ENCODE assay signal across 24 cellular contexts in genomic region chr18:76056467-76057194, GRCh38.
DNase-seq lines count a peak whose midpoint lies in the region; ATAC-seq, FAIRE-seq and TF ChIP-seq lines count a peak whose summit lies in the region.
"Had no signal": no experiment of that assay in that cellular context is flagged by ENCODE, and none has a peak within 500 bp of the region (broad histone marks: within the 10 kb centered on the region; RNA-seq: fewer than 3 reads in every experiment).

No MANE protein-coding gene starts in this region.

- H3K9me3 ChIP-seq in pancreas, result no peaks in the 10 kb centered on the region
- no peaks in the 10 kb centered on the region for H3K9me3 ChIP-seq in upper lobe of right lung
- H3K9me3 ChIP-seq: ascending aorta had no signal

- H3K27ac ChIP-seq in pancreas, result no peak overlapping the region
- no peak overlapping the region for H3K27ac ChIP-seq in upper lobe of right lung
- H3K27ac ChIP-seq: ascending aorta, C4-2B had no signal

- FAIRE-seq in endometrium (lab: Jason Lieb, UNC), result peak; percentile 99
- no peak for FAIRE-seq in pancreas (lab: Jason Lieb, UNC)
- FAIRE-seq: GM12878, small intestine had no signal

- no peak overlapping the region for H3K27ac Mint-ChIP-seq in activated CD8-positive, alpha-beta memory T cell treated with anti-CD3 and anti-CD28 coated beads, Interleukin-2, amount 10 ng/mL, durations not matched to agents 7 days and 5 days
- H3K27ac Mint-ChIP-seq: activated naive CD4-positive, alpha-beta T cell treated with anti-CD3 and anti-CD28 coated beads for 36 hours; dendritic cell treated with granulocyte-macrophage colony-stimulating factor and Interleukin-4, amounts not matched to agents 40 ng/mL and 50 ng/mL, for 4 days; nephron progenitor cell; progenitor cell of endocrine pancreas had no signal

- no peaks in the 10 kb centered on the region for H3K27me3 ChIP-seq in pancreas
- H3K27me3 ChIP-seq in upper lobe of right lung, result no peaks in the 10 kb centered on the region
- H3K27me3 ChIP-seq: ascending aorta had no signal

- H3K36me3 Mint-ChIP-seq in activated CD8-positive, alpha-beta memory T cell treated with anti-CD3 and anti-CD28 coated beads, Interleukin-2, amount 10 ng/mL, durations not matched to agents 7 days and 5 days, result no peaks in the 10 kb centered on the region

- intact Hi-C loops in left ventricle myocardium superior (cut with micrococcal nuclease) (no loop called here), pancreas (cut with DNase I) (no loop called here), upper lobe of right lung (cut with DNase I) (no loop called here)

- no peaks in the 10 kb centered on the region for H3K36me3 ChIP-seq in pancreas
- no peaks in the 10 kb centered on the region for H3K36me3 ChIP-seq in upper lobe of right lung
- H3K36me3 ChIP-seq: ascending aorta had no signal

- DNase-seq in left ventricle myocardium superior (peak; percentile 71), pancreas (peak in 1 of 6 donors; percentile 3), upper lobe of right lung (no peak), AG08396 (ENCODE audit: low spot score) (no peak)
- no peak for DNase-seq in activated CD8-positive, alpha-beta memory T cell treated with anti-CD3 and anti-CD28 coated beads, Interleukin-2, amount 10 ng/mL, durations not matched to agents 7 days and 5 days
- DNase-seq in stimulated activated CD4-positive, alpha-beta T cell treated with anti-CD3 and anti-CD28 coated beads, Interleukin-4, amount 100 ng/mL, for 24 hours, result no peak
- DNase-seq: activated CD8-positive, alpha-beta memory T cell treated with anti-CD3 and anti-CD28 coated beads for 24 hours; activated naive CD4-positive, alpha-beta T cell treated with anti-CD3 and anti-CD28 coated beads for 36 hours; activated T-cell treated with anti-CD3 and anti-CD28 coated beads, Interleukin-2, amount 50 U/mL, for 48 hours; central memory CD4-positive, alpha-beta T cell; DND-41; NCI-H1048; NCI-H1930; NCI-H69; nephron progenitor cell; small intestine; stimulated activated CD4-positive, alpha-beta T cell treated with anti-CD3 and anti-CD28 coated beads, Interleukin-2, amount 100 ng/mL, for 24 hours had no signal

- no peaks in the 10 kb centered on the region for H3K4me1 ChIP-seq in pancreas
- peaks cover 4% of the 10 kb centered on the region for H3K4me1 ChIP-seq in upper lobe of right lung
- H3K4me1 ChIP-seq: ascending aorta had no signal

- H3K9me3 Mint-ChIP-seq in activated CD8-positive, alpha-beta memory T cell treated with anti-CD3 and anti-CD28 coated beads, Interleukin-2, amount 10 ng/mL, durations not matched to agents 7 days and 5 days (ENCODE audit: low read depth), result peaks cover 3% of the 10 kb centered on the region
- H3K9me3 Mint-ChIP-seq: activated naive CD4-positive, alpha-beta T cell treated with anti-CD3 and anti-CD28 coated beads for 36 hours; dendritic cell treated with granulocyte-macrophage colony-stimulating factor and Interleukin-4, amounts not matched to agents 40 ng/mL and 50 ng/mL, for 4 days; nephron progenitor cell had no signal

- no peak overlapping the region for H3K4me3 Mint-ChIP-seq in activated CD8-positive, alpha-beta memory T cell treated with anti-CD3 and anti-CD28 coated beads, Interleukin-2, amount 10 ng/mL, durations not matched to agents 7 days and 5 days
- H3K4me3 Mint-ChIP-seq: activated naive CD4-positive, alpha-beta T cell treated with anti-CD3 and anti-CD28 coated beads for 36 hours; dendritic cell treated with granulocyte-macrophage colony-stimulating factor and Interleukin-4, amounts not matched to agents 40 ng/mL and 50 ng/mL, for 4 days; nephron progenitor cell had no signal

- ATAC-seq in left ventricle myocardium superior (peak; percentile 88), pancreas (peak in 3 of 4 donors; percentile 51 to 69 (median 60)), upper lobe of right lung (peak; percentile 21)
- ATAC-seq in activated CD8-positive, alpha-beta memory T cell treated with anti-CD3 and anti-CD28 coated beads, Interleukin-2, amount 10 ng/mL, durations not matched to agents 7 days and 5 days, result no peak
- ATAC-seq: GM12878, HCT116 had no signal

- CTCF ChIA-PET in activated CD8-positive, alpha-beta memory T cell treated with anti-CD3 and anti-CD28 coated beads, Interleukin-2, amount 10 ng/mL, durations not matched to agents 7 days and 5 days (lab: Charles Lee), result no interaction called here

- WGBS in pancreas, 2 donors, result 67 to 78% methylated on average over 20 of the region's 20 CpGs

- TF ChIP-seq CTCF in pancreas (IDR thresholded peaks at IDR 0.05) (no peak), upper lobe of right lung (IDR thresholded peaks at IDR 0.05) (no peak)

- H3K4me3 ChIP-seq in pancreas (no peak overlapping the region), upper lobe of right lung (no peak overlapping the region)
- H3K4me3 ChIP-seq: ascending aorta, GM12878 had no signal

- no peaks in the 10 kb centered on the region for H3K27me3 Mint-ChIP-seq in activated CD8-positive, alpha-beta memory T cell treated with anti-CD3 and anti-CD28 coated beads, Interleukin-2, amount 10 ng/mL, durations not matched to agents 7 days and 5 days
- H3K27me3 Mint-ChIP-seq: dendritic cell treated with granulocyte-macrophage colony-stimulating factor and Interleukin-4, amounts not matched to agents 40 ng/mL and 50 ng/mL, for 4 days had no signal

- no peaks in the 10 kb centered on the region for H3K4me1 Mint-ChIP-seq in activated CD8-positive, alpha-beta memory T cell treated with anti-CD3 and anti-CD28 coated beads, Interleukin-2, amount 10 ng/mL, durations not matched to agents 7 days and 5 days
